8 cellular contexts compared by ENCODE assay signal in genomic region chr19:52048604-52049493, GRCh38. TPM values are rescaled to one million over a fixed set of nuclear protein-coding genes. Genes with fewer than 3 reads are reported as not detected.
DNase-seq lines count a peak whose midpoint lies in the region; ATAC-seq and TF ChIP-seq lines count a peak whose summit lies in the region.

Gene ZNF432 (minus strand): TSS chr19:52048838. CDS start chr19:52046868, 1,970 bp downstream.

- peaks cover 7% of the 10 kb centered on the region for H3K36me3 ChIP-seq in right atrium auricular region
- peaks cover 4 to 32% of the 10 kb centered on the region in 2 donors for H3K36me3 ChIP-seq in psoas muscle (ENCODE audit: insufficient read depth in 1 of 2, low read depth in 1 of 2)
- peaks cover 6% of the 10 kb centered on the region for H3K36me3 ChIP-seq in urinary bladder (ENCODE audit: insufficient read depth)

- H3K4me1 ChIP-seq in right atrium auricular region: peaks cover 0 to 5% of the 10 kb centered on the region in 2 donors
- H3K4me1 ChIP-seq in psoas muscle: no peaks in the 10 kb centered on the region
- H3K4me1 ChIP-seq in urinary bladder (ENCODE audit: insufficient read depth): no peaks in the 10 kb centered on the region

- TF ChIP-seq CTCF in right atrium auricular region (IDR thresholded peaks at IDR 0.05) (no peak), psoas muscle (IDR thresholded peaks at IDR 0.05) (no peak)

- peaks cover 78% of the 10 kb centered on the region for H3K9me3 Mint-ChIP-seq in T-helper 2 cell treated with Interferon-gamma antibody and Interleukin-4, amounts not matched to agents 5 μg/mL and 100 μg/mL, for 36 hours

- peak within 1 kb of the TSS; percentile 91 to 97 for H3K27ac ChIP-seq in right atrium auricular region
- H3K27ac ChIP-seq in psoas muscle: peak within 1 kb of the TSS; percentile 92
- peak within 1 kb of the TSS; percentile 98 for H3K27ac ChIP-seq in urinary bladder (ENCODE audit: low read depth)

- TF ChIP-seq POLR2A in GM10847 (IDR thresholded peaks at IDR 0.05; ENCODE audit: extremely low read depth, insufficient read length): peak; percentile 39

- H3K9me3 ChIP-seq in right atrium auricular region (peaks cover 0 to 30% of the 10 kb centered on the region in 2 donors), psoas muscle (peaks cover 47% of the 10 kb centered on the region)

- H3K27ac Mint-ChIP-seq in T-helper 2 cell treated with Interferon-gamma antibody and Interleukin-4, amounts not matched to agents 5 μg/mL and 100 μg/mL, for 36 hours: peak within 1 kb of the TSS; percentile 99

- H3K27me3 ChIP-seq in right atrium auricular region (no peaks in the 10 kb centered on the region), psoas muscle (ENCODE audit: insufficient read depth in 3 of 3, low read length in 2 of 3) (no peaks in the 10 kb centered on the region)

- intact Hi-C loops in psoas muscle (cut with DNase I): loop anchor here (2.0 to 5.0 kb wide), 2 partner anchors 20 to 62 kb away; partner anchors contain the start of genes ZNF614 (in 2 of the 2) and ZNF350 (in 1 of the 2)

- peak within 1 kb of the TSS; percentile 67 to 76 for H3K4me3 ChIP-seq in right atrium auricular region
- peak within 1 kb of the TSS; percentile 74 for H3K4me3 ChIP-seq in psoas muscle
- H3K4me3 ChIP-seq in urinary bladder (ENCODE audit: low read depth, low read length): peak within 1 kb of the TSS; percentile 59

- H3K27me3 Mint-ChIP-seq in T-helper 2 cell treated with Interferon-gamma antibody and Interleukin-4, amounts not matched to agents 5 μg/mL and 100 μg/mL, for 36 hours (ENCODE audit: low read depth): no peaks in the 10 kb centered on the region

- peaks cover 63% of the 10 kb centered on the region for H3K36me3 Mint-ChIP-seq in T-helper 2 cell treated with Interferon-gamma antibody and Interleukin-4, amounts not matched to agents 5 μg/mL and 100 μg/mL, for 36 hours (ENCODE audit: low read depth)

- peak; percentile 65 for DNase-seq in NCI-H1436 treated with DMSO at 0.1 percent for 48 hours (lab: John Stamatoyannopoulos, UW)
- peak; percentile 79 for DNase-seq in T-helper 2 cell treated with Interferon-gamma antibody and Interleukin-4, amounts not matched to agents 5 μg/mL and 100 μg/mL, for 36 hours (ENCODE audit: low spot score)
- peak; percentile 47 to 98 (median 89) for DNase-seq in anterior cingulate cortex (lab: John Stamatoyannopoulos, UW)
- DNase-seq in right atrium auricular region (ENCODE audit: low spot score): peak; percentile 97
- DNase-seq in psoas muscle: peak; percentile 96 to 97

- ATAC-seq in HG02678 (IDR thresholded peaks at IDR 0.05; ENCODE audit: unreplicated experiment): peak; percentile 91
- ATAC-seq in psoas muscle: peak; percentile 99

- H3K4me1 Mint-ChIP-seq in T-helper 2 cell treated with Interferon-gamma antibody and Interleukin-4, amounts not matched to agents 5 μg/mL and 100 μg/mL, for 36 hours (ENCODE audit: low read depth): peaks cover 12% of the 10 kb centered on the region

- WGBS in psoas muscle, 3 donors: 0 to 1% (median 0%) methylated on average over 56 of the region's 56 CpGs
- under 1% methylated on average over 56 of the region's 56 CpGs for WGBS in urinary bladder

- peak within 1 kb of the TSS; percentile 96 for H3K4me3 Mint-ChIP-seq in T-helper 2 cell treated with Interferon-gamma antibody and Interleukin-4, amounts not matched to agents 5 μg/mL and 100 μg/mL, for 36 hours

RNA-seq across cellular contexts. Expression of gene ZNF432, which starts in this region (rescaled TPM):
- total RNA-seq in right atrium auricular region (1 to 10 TPM; 5.4 to 8.6 TPM), psoas muscle (1 to 10 TPM; 3.1 to 6.4 (median 4.5) TPM), urinary bladder (28.6 TPM)
- polyA plus RNA-seq in psoas muscle (1 to 10 TPM; 3.4 to 6.6 (median 4.2) TPM), urinary bladder (5.7 TPM)

Comparison
In these comparisons a context has a peak if more than half of its experiments do, and no peak if none do; other contexts are left out.
1. Peak in every context shown above with its lines: DNase-seq, ATAC-seq, H3K4me3 ChIP-seq and H3K27ac ChIP-seq.